In genomic region chr9:120609636-120610035, GRCh38 we compare ENCODE assay signal across 21 cellular contexts.
"Had no signal": no experiment of that assay in that cellular context is flagged by ENCODE, and none has a peak within 500 bp of the region (broad histone marks: within the 10 kb centered on the region; RNA-seq: fewer than 3 reads in every experiment).

No MANE protein-coding gene starts in this region.

- H3K27me3 ChIP-seq: body of pancreas, colonic mucosa, heart left ventricle, upper lobe of right lung had no signal

- DNase-seq: activated CD4-positive, alpha-beta T cell treated with anti-CD3 and anti-CD28 coated beads, Interleukin-2, amount 50 U/mL, for 4 hours; activated gamma-delta T cell treated with Interleukin-2 at 50 U/mL for 16 hours; activated T-cell treated with anti-CD3 and anti-CD28 coated beads for 4 hours; amniotic stem cell; body of pancreas; caudate nucleus; colonic mucosa; endodermal cell; heart left ventricle; immature natural killer cell; left cardiac atrium; mesendoderm; naive thymus-derived CD4-positive, alpha-beta T cell; stimulated activated CD4-positive, alpha-beta T cell treated with anti-CD3 and anti-CD28 coated beads, Interleukin-4, amount 100 ng/mL, for 4 hours; SW 1271; T-helper 2 cell; upper lobe of right lung had no signal

- H3K4me3 ChIP-seq: body of pancreas, colonic mucosa, heart left ventricle, upper lobe of right lung had no signal

- H3K9me3 ChIP-seq: body of pancreas, colonic mucosa, heart left ventricle, upper lobe of right lung had no signal

- H3K36me3 ChIP-seq: colonic mucosa had no signal

- H3K27ac ChIP-seq: body of pancreas, colonic mucosa, heart left ventricle, upper lobe of right lung, VCaP had no signal

- ATAC-seq: activated naive CD4-positive, alpha-beta T cell treated with anti-CD3 and anti-CD28 coated beads, Interleukin-2, amount 50 U/mL, for 72 hours; body of pancreas; heart left ventricle; left cardiac atrium; naive thymus-derived CD4-positive, alpha-beta T cell; sciatic nerve; stimulated activated memory B cell treated with anti-CD40 and anti-IgM and Interleukin-4, amounts not matched to agents 10 μg/mL and 1 μg/mL and 100 μg/mL, for 72 hours; upper lobe of right lung had no signal

- H3K4me1 ChIP-seq: body of pancreas, colonic mucosa, heart left ventricle, upper lobe of right lung had no signal
